ENCODE assay signal across 21 cellular contexts in the genomic region with DNA sequence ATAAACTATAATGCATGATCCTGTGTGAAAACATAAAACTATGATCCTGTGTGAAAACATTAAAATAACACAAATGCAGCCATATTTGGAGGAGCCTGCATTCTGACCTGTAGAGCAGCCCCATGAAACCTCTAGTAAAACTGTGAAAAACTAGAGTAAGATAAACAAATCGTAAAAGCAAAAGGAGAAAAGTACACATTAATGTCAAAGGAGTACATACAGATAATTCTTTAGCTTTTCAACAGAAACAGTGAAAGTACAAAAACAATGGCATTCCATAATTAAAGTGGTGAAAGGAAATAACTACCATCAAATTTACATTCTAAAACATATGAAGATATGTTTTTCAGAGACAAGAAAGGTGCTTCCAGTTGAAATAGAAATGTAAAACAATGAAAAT.
"Had no signal": no experiment of that assay in that cellular context is flagged by ENCODE, and none has a peak within 500 bp of the region (broad histone marks: within the 10 kb centered on the region; RNA-seq: fewer than 3 reads in every experiment).

No MANE protein-coding gene starts in this region.

- H3K36me3 ChIP-seq: esophagus muscularis mucosa, gastroesophageal sphincter, ovary, right atrium auricular region, sigmoid colon, stomach, thoracic aorta had no signal

- H3K27me3 ChIP-seq: esophagus muscularis mucosa, gastroesophageal sphincter, ovary, right atrium auricular region, sigmoid colon, stomach had no signal

- H3K27ac ChIP-seq: epithelial cell of prostate, esophagus muscularis mucosa, gastroesophageal sphincter, ovary, right atrium auricular region, sigmoid colon, skin epidermis, stomach, thoracic aorta had no signal

- H3K27me3 Mint-ChIP-seq: dendritic cell treated with granulocyte-macrophage colony-stimulating factor and Interleukin-4, amounts not matched to agents 40 ng/mL and 50 ng/mL, for 4 days; effector memory CD8-positive, alpha-beta T cell; naive B cell had no signal

- H3K9me3 ChIP-seq: esophagus muscularis mucosa, gastroesophageal sphincter, ovary, right atrium auricular region, sigmoid colon, stomach, thoracic aorta had no signal

- H3K4me1 Mint-ChIP-seq: immature natural killer cell, naive B cell had no signal

- H3K4me1 ChIP-seq: esophagus muscularis mucosa, gastroesophageal sphincter, right atrium auricular region, sigmoid colon, stomach had no signal

- H3K9me3 Mint-ChIP-seq: dendritic cell treated with granulocyte-macrophage colony-stimulating factor and Interleukin-4, amounts not matched to agents 40 ng/mL and 50 ng/mL, for 4 days had no signal

- DNase-seq: effector memory CD8-positive, alpha-beta T cell; glutamatergic neuron; immature natural killer cell; left cardiac atrium; mesendoderm; naive B cell; nucleus accumbens; ovary; sigmoid colon; stimulated activated CD4-positive, alpha-beta T cell treated with anti-CD3 and anti-CD28 coated beads, Interleukin-12 subunit alpha, Interleukin-12 subunit beta, amount 100 ng/mL, for 4 hours; stimulated activated naive CD4-positive, alpha-beta T cell; stomach; substantia nigra; trophoblast cell had no signal

- H3K27ac Mint-ChIP-seq: dendritic cell treated with granulocyte-macrophage colony-stimulating factor and Interleukin-4, amounts not matched to agents 40 ng/mL and 50 ng/mL, for 4 days; effector memory CD8-positive, alpha-beta T cell; immature natural killer cell; naive B cell had no signal

- H3K36me3 Mint-ChIP-seq: immature natural killer cell, naive B cell had no signal

- H3K4me3 Mint-ChIP-seq: dendritic cell treated with granulocyte-macrophage colony-stimulating factor and Interleukin-4, amounts not matched to agents 40 ng/mL and 50 ng/mL, for 4 days; effector memory CD8-positive, alpha-beta T cell; immature natural killer cell; naive B cell had no signal

- ATAC-seq: effector memory CD8-positive, alpha-beta T cell; gastroesophageal sphincter; left cardiac atrium had no signal

- H3K4me3 ChIP-seq: esophagus muscularis mucosa, gastroesophageal sphincter, ovary, right atrium auricular region, sigmoid colon, skin epidermis, stomach, thoracic aorta had no signal
